Comparison of ENCODE assay signal across 23 cellular contexts in genomic region chr7:92226981-92227380, GRCh38. TPM values are rescaled to one million over a fixed set of nuclear protein-coding genes. Genes with fewer than 3 reads are reported as not detected.
"Had no signal": no experiment of that assay in that cellular context is flagged by ENCODE, and none has a peak within 500 bp of the region (broad histone marks: within the 10 kb centered on the region; RNA-seq: fewer than 3 reads in every experiment).

No MANE protein-coding gene starts in this region.

- H3K27ac ChIP-seq: colonic mucosa, esophagus squamous epithelium, neutrophil, pancreas, psoas muscle, right atrium auricular region, tibial artery had no signal

- H3K27me3 Mint-ChIP-seq: activated CD4-positive, alpha-beta T cell treated with anti-CD3 and anti-CD28 coated beads, Interleukin-2, amount 10 ng/mL, durations not matched to agents 24 days and 14 days; activated CD8-positive, alpha-beta memory T cell treated with anti-CD3 and anti-CD28 coated beads, Interleukin-2, amount 10 ng/mL, durations not matched to agents 7 days and 5 days; activated CD8-positive, alpha-beta T cell treated with anti-CD3 and anti-CD28 coated beads for 36 hours; activated T-helper 17 cell treated with anti-CD3 and anti-CD28 coated beads, Interleukin-2, amount 50 U/mL, for 72 hours; naive thymus-derived CD8-positive, alpha-beta T cell; stimulated activated naive CD8-positive, alpha-beta T cell treated with anti-CD3 and anti-CD28 coated beads, Interleukin-15, amount 100 ng/mL, for 72 hours had no signal

- H3K27me3 ChIP-seq: colonic mucosa, esophagus squamous epithelium, neutrophil, pancreas, right atrium auricular region, tibial artery had no signal

- DNase-seq: activated CD4-positive, alpha-beta T cell treated with anti-CD3 and anti-CD28 coated beads, Interleukin-2, amount 10 ng/mL, durations not matched to agents 24 days and 14 days; activated CD8-positive, alpha-beta memory T cell treated with anti-CD3 and anti-CD28 coated beads, Interleukin-2, amount 10 ng/mL, durations not matched to agents 7 days and 5 days; activated CD8-positive, alpha-beta T cell treated with anti-CD3 and anti-CD28 coated beads for 36 hours; amniotic stem cell; colonic mucosa; endodermal cell; esophagus squamous epithelium; foreskin fibroblast; naive thymus-derived CD8-positive, alpha-beta T cell; pancreas; psoas muscle; stimulated activated CD4-positive, alpha-beta T cell treated with anti-CD3 and anti-CD28 coated beads, Interleukin-12 subunit alpha, Interleukin-12 subunit beta, amount 100 ng/mL, for 4 hours; stimulated activated naive CD8-positive, alpha-beta T cell treated with anti-CD3 and anti-CD28 coated beads, Interleukin-15, amount 100 ng/mL, for 72 hours; tibial artery had no signal

- H3K4me1 ChIP-seq: colonic mucosa, esophagus squamous epithelium, pancreas, psoas muscle, right atrium auricular region, tibial artery had no signal

- H3K4me3 ChIP-seq: colonic mucosa, esophagus squamous epithelium, lung, pancreas, psoas muscle, right atrium auricular region, tibial artery had no signal

- ATAC-seq: activated CD8-positive, alpha-beta memory T cell treated with anti-CD3 and anti-CD28 coated beads, Interleukin-2, amount 10 ng/mL, durations not matched to agents 7 days and 5 days; activated CD8-positive, alpha-beta T cell treated with anti-CD3 and anti-CD28 coated beads for 36 hours; activated naive CD4-positive, alpha-beta T cell treated with anti-CD3 and anti-CD28 coated beads, Interleukin-2, amount 50 U/mL, for 72 hours; activated T-helper 17 cell treated with anti-CD3 and anti-CD28 coated beads, Interleukin-2, amount 50 U/mL, for 72 hours; left lobe of liver; naive thymus-derived CD8-positive, alpha-beta T cell; pancreas; psoas muscle; stimulated activated naive CD8-positive, alpha-beta T cell treated with anti-CD3 and anti-CD28 coated beads, Interleukin-15, amount 100 ng/mL, for 72 hours had no signal

- H3K4me3 Mint-ChIP-seq: activated CD4-positive, alpha-beta T cell treated with anti-CD3 and anti-CD28 coated beads, Interleukin-2, amount 10 ng/mL, durations not matched to agents 24 days and 14 days; activated CD8-positive, alpha-beta memory T cell treated with anti-CD3 and anti-CD28 coated beads, Interleukin-2, amount 10 ng/mL, durations not matched to agents 7 days and 5 days; activated CD8-positive, alpha-beta T cell treated with anti-CD3 and anti-CD28 coated beads for 36 hours; activated T-helper 17 cell treated with anti-CD3 and anti-CD28 coated beads, Interleukin-2, amount 50 U/mL, for 72 hours; endodermal cell; stimulated activated naive CD8-positive, alpha-beta T cell treated with anti-CD3 and anti-CD28 coated beads, Interleukin-15, amount 100 ng/mL, for 72 hours had no signal

- H3K9me3 Mint-ChIP-seq: activated naive CD4-positive, alpha-beta T cell treated with anti-CD3 and anti-CD28 coated beads, Interleukin-2, amount 50 U/mL, for 72 hours; activated T-helper 17 cell treated with anti-CD3 and anti-CD28 coated beads, Interleukin-2, amount 50 U/mL, for 72 hours had no signal

- H3K9me3 ChIP-seq: colonic mucosa, esophagus squamous epithelium, neutrophil, pancreas, psoas muscle, right atrium auricular region, tibial artery had no signal

- H3K4me1 Mint-ChIP-seq: activated CD8-positive, alpha-beta memory T cell treated with anti-CD3 and anti-CD28 coated beads, Interleukin-2, amount 10 ng/mL, durations not matched to agents 7 days and 5 days; endodermal cell had no signal

- H3K27ac Mint-ChIP-seq: activated CD4-positive, alpha-beta T cell treated with anti-CD3 and anti-CD28 coated beads, Interleukin-2, amount 10 ng/mL, durations not matched to agents 24 days and 14 days; activated CD8-positive, alpha-beta memory T cell treated with anti-CD3 and anti-CD28 coated beads, Interleukin-2, amount 10 ng/mL, durations not matched to agents 7 days and 5 days; activated CD8-positive, alpha-beta T cell treated with anti-CD3 and anti-CD28 coated beads for 36 hours; activated T-helper 17 cell treated with anti-CD3 and anti-CD28 coated beads, Interleukin-2, amount 50 U/mL, for 72 hours; endodermal cell; stimulated activated naive CD8-positive, alpha-beta T cell treated with anti-CD3 and anti-CD28 coated beads, Interleukin-15, amount 100 ng/mL, for 72 hours had no signal

RNA-seq across cellular contexts. Expression of gene LRRD1, which starts 48.0 kb away (rescaled TPM):
- total RNA-seq: activated CD4-positive, alpha-beta T cell treated with anti-CD3 and anti-CD28 coated beads, Interleukin-2, amount 10 ng/mL, durations not matched to agents 24 days and 14 days; activated CD8-positive, alpha-beta memory T cell treated with anti-CD3 and anti-CD28 coated beads, Interleukin-2, amount 10 ng/mL, durations not matched to agents 7 days and 5 days; activated CD8-positive, alpha-beta T cell treated with anti-CD3 and anti-CD28 coated beads for 36 hours; activated naive CD4-positive, alpha-beta T cell treated with anti-CD3 and anti-CD28 coated beads, Interleukin-2, amount 50 U/mL, for 72 hours; bronchial epithelial cell; colonic mucosa; endodermal cell; esophagus squamous epithelium; kidney epithelial cell; left lobe of liver; pancreas; psoas muscle; ureter had no signal
